In genomic region chr6:110873981-110874879, GRCh38 we compare ENCODE assay signal across 1 cellular context.
TF ChIP-seq lines count a peak whose summit lies in the region.

TSS of gene AMD1 (plus strand) at chr6:110874785. CDS start at chr6:110875106, 321 bp downstream.

TF ChIP-seq in HepG2, 621 proteins besides CTCF, POLR2A, EP300 and RAD21 (continued from another document and continues in another):
- TF ChIP-seq, protein P1, sequence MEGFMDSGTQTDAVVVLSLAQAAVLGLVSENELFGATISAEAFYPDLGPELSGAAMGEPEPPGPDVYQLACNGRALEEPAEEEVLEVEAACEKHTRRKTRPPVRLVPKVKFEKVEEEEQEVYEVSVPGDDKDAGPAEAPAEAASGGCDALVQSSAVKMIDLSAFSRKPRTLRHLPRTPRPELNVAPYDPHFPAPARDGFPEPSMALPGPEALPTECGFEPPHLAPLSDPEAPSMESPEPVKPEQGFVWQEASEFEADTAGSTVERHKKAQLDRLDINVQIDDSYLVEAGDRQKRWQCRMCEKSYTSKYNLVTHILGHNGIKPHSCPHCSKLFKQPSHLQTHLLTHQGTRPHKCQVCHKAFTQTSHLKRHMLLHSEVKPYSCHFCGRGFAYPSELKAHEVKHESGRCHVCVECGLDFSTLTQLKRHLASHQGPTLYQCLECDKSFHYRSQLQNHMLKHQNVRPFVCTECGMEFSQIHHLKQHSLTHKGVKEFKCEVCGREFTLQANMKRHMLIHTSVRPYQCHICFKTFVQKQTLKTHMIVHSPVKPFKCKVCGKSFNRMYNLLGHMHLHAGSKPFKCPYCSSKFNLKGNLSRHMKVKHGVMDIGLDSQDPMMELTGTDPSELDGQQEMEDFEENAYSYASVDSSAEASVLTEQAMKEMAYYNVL (CRISPR knock-in tag; IDR thresholded peaks at IDR 0.05; ENCODE audit: borderline replicate concordance) = no peak
- TF ChIP-seq FOSL1 (CRISPR knock-in tag; IDR thresholded peaks at IDR 0.05; ENCODE audit: borderline replicate concordance) = no peak
- TF ChIP-seq CREBL2 (CRISPR knock-in tag; IDR thresholded peaks at IDR 0.05; ENCODE audit: borderline replicate concordance) = 0 out of 2 replicates have a peak, but pooled peaks have one; percentile 14
- peak; percentile 60 for TF ChIP-seq TBX2 (CRISPR knock-in tag; IDR thresholded peaks at IDR 0.05; ENCODE audit: borderline replicate concordance)
- TF ChIP-seq, protein P2, sequence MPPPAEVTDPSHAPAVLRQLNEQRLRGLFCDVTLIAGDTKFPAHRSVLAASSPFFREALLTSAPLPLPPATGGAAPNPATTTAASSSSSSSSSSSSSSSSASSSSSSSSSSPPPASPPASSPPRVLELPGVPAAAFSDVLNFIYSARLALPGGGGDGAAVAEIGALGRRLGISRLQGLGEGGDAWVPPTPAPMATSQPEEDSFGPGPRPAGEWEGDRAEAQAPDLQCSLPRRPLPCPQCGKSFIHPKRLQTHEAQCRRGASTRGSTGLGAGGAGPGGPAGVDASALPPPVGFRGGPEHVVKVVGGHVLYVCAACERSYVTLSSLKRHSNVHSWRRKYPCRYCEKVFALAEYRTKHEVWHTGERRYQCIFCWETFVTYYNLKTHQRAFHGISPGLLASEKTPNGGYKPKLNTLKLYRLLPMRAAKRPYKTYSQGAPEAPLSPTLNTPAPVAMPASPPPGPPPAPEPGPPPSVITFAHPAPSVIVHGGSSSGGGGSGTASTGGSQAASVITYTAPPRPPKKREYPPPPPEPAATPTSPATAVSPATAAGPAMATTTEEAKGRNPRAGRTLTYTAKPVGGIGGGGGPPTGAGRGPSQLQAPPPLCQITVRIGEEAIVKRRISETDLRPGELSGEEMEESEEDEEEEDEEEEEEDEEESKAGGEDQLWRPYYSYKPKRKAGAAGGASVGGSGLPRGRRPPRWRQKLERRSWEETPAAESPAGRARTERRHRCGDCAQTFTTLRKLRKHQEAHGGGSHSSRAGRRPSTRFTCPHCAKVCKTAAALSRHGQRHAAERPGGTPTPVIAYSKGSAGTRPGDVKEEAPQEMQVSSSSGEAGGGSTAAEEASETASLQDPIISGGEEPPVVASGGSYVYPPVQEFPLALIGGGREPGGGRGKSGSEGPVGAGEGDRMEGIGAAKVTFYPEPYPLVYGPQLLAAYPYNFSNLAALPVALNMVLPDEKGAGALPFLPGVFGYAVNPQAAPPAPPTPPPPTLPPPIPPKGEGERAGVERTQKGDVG (CRISPR knock-in tag; IDR thresholded peaks at IDR 0.05; ENCODE audit: borderline replicate concordance) = no peak
- peak; percentile 67; the same call in 1 of the 2 replicates for TF ChIP-seq RXRA (CRISPR knock-in tag; IDR thresholded peaks at IDR 0.05)
- TF ChIP-seq KLF9 (CRISPR knock-in tag; IDR thresholded peaks at IDR 0.05; ENCODE audit: low read depth) = no peak
- peak; percentile 76 for TF ChIP-seq KAT8 (CRISPR knock-in tag; IDR thresholded peaks at IDR 0.05)
- TF ChIP-seq ZNF652 (CRISPR knock-in tag; IDR thresholded peaks at IDR 0.05; ENCODE audit: borderline replicate concordance, low read depth) = no peak
- TF ChIP-seq ZNF331 (CRISPR knock-in tag; IDR thresholded peaks at IDR 0.05) = peak; percentile 67
- no peak for TF ChIP-seq ZBTB37 (CRISPR knock-in tag; IDR thresholded peaks at IDR 0.05)
- TF ChIP-seq, protein P3, sequence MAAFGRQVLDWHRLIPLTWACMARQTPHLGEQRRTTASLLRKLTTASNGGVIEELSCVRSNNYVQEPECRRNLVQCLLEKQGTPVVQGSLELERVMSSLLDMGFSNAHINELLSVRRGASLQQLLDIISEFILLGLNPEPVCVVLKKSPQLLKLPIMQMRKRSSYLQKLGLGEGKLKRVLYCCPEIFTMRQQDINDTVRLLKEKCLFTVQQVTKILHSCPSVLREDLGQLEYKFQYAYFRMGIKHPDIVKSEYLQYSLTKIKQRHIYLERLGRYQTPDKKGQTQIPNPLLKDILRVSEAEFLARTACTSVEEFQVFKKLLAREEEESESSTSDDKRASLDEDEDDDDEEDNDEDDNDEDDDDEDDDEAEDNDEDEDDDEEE (CRISPR knock-in tag; IDR thresholded peaks at IDR 0.05) = 0 out of 2 replicates have a peak, but pooled peaks have one; percentile 35
- TF ChIP-seq STAT5B (CRISPR knock-in tag; IDR thresholded peaks at IDR 0.05) = peak; percentile 83; the same call in 1 of the 2 replicates
- TF ChIP-seq, protein P4, sequence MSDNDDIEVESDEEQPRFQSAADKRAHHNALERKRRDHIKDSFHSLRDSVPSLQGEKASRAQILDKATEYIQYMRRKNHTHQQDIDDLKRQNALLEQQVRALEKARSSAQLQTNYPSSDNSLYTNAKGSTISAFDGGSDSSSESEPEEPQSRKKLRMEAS (IDR thresholded peaks at IDR 0.05) = peak; percentile 40
- 0 out of 2 replicates have a peak, but pooled peaks have one; percentile 3 for TF ChIP-seq HNF4G (IDR thresholded peaks at IDR 0.05; ENCODE audit: borderline replicate concordance, low read depth, low read length)
- no peak for TF ChIP-seq HNF4G (CRISPR knock-in tag; IDR thresholded peaks at IDR 0.05; ENCODE audit: borderline replicate concordance, low read depth)
- TF ChIP-seq ZNF232 (CRISPR knock-in tag; IDR thresholded peaks at IDR 0.05; ENCODE audit: borderline replicate concordance) = peak; percentile 49; the same call in 1 of the 2 replicates
- no peak for TF ChIP-seq ATRX (CRISPR knock-in tag; IDR thresholded peaks at IDR 0.05; ENCODE audit: borderline replicate concordance)
- no peak; the same call in 1 of the 2 replicates for TF ChIP-seq NRL (CRISPR knock-in tag; IDR thresholded peaks at IDR 0.05; ENCODE audit: borderline replicate concordance)
- no peak for TF ChIP-seq DNMT1 (CRISPR knock-in tag; IDR thresholded peaks at IDR 0.05)
- TF ChIP-seq GABPA (IDR thresholded peaks at IDR 0.05; ENCODE audit: low read depth, low read length) = peak; percentile 82
- peak; percentile 94 for TF ChIP-seq GABPA (CRISPR knock-in tag; IDR thresholded peaks at IDR 0.05; ENCODE audit: low read depth)
- TF ChIP-seq, protein P5, sequence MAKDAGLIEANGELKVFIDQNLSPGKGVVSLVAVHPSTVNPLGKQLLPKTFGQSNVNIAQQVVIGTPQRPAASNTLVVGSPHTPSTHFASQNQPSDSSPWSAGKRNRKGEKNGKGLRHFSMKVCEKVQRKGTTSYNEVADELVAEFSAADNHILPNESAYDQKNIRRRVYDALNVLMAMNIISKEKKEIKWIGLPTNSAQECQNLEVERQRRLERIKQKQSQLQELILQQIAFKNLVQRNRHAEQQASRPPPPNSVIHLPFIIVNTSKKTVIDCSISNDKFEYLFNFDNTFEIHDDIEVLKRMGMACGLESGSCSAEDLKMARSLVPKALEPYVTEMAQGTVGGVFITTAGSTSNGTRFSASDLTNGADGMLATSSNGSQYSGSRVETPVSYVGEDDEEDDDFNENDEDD (CRISPR knock-in tag; IDR thresholded peaks at IDR 0.05; ENCODE audit: borderline replicate concordance) = peak; percentile 60; the same call in 1 of the 2 replicates
- TF ChIP-seq, protein P6, sequence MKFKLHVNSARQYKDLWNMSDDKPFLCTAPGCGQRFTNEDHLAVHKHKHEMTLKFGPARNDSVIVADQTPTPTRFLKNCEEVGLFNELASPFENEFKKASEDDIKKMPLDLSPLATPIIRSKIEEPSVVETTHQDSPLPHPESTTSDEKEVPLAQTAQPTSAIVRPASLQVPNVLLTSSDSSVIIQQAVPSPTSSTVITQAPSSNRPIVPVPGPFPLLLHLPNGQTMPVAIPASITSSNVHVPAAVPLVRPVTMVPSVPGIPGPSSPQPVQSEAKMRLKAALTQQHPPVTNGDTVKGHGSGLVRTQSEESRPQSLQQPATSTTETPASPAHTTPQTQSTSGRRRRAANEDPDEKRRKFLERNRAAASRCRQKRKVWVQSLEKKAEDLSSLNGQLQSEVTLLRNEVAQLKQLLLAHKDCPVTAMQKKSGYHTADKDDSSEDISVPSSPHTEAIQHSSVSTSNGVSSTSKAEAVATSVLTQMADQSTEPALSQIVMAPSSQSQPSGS (CRISPR knock-in tag; IDR thresholded peaks at IDR 0.05) = peak; percentile 44; the same call in 1 of the 2 replicates
- peak; percentile 45; the same call in 1 of the 2 replicates for TF ChIP-seq SMAD3 (CRISPR knock-in tag; IDR thresholded peaks at IDR 0.05)
- TF ChIP-seq CBX5 (CRISPR knock-in tag; IDR thresholded peaks at IDR 0.05; ENCODE audit: borderline replicate concordance) = no peak; the same call in 1 of the 2 replicates
- no peak for TF ChIP-seq SRY (CRISPR knock-in tag; IDR thresholded peaks at IDR 0.05)
- TF ChIP-seq ZNF468 (CRISPR knock-in tag; IDR thresholded peaks at IDR 0.05) = no peak
- TF ChIP-seq MAZ (IDR thresholded peaks at IDR 0.05; ENCODE audit: borderline replicate concordance, low read depth, low read length) = no peak
- TF ChIP-seq MAZ (CRISPR knock-in tag; IDR thresholded peaks at IDR 0.05; ENCODE audit: low read depth) = peak; percentile 18; the same call in 1 of the 2 replicates
- TF ChIP-seq MAF1 (CRISPR knock-in tag; IDR thresholded peaks at IDR 0.05; ENCODE audit: borderline replicate concordance) = no peak
- TF ChIP-seq, protein P7, sequence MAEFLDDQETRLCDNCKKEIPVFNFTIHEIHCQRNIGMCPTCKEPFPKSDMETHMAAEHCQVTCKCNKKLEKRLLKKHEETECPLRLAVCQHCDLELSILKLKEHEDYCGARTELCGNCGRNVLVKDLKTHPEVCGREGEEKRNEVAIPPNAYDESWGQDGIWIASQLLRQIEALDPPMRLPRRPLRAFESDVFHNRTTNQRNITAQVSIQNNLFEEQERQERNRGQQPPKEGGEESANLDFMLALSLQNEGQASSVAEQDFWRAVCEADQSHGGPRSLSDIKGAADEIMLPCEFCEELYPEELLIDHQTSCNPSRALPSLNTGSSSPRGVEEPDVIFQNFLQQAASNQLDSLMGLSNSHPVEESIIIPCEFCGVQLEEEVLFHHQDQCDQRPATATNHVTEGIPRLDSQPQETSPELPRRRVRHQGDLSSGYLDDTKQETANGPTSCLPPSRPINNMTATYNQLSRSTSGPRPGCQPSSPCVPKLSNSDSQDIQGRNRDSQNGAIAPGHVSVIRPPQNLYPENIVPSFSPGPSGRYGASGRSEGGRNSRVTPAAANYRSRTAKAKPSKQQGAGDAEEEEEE (CRISPR knock-in tag; IDR thresholded peaks at IDR 0.05; ENCODE audit: borderline replicate concordance) = no peak
- no peak for TF ChIP-seq ZNF660 (CRISPR knock-in tag; IDR thresholded peaks at IDR 0.05; ENCODE audit: borderline replicate concordance, low read depth)
- peak; percentile 78 for TF ChIP-seq HNRNPLL (IDR thresholded peaks at IDR 0.05; ENCODE audit: low read depth, low read length, poor library complexity, severe bottlenecking)
- TF ChIP-seq BRF2 (CRISPR knock-in tag; IDR thresholded peaks at IDR 0.05) = peak; percentile 73
- no peak for TF ChIP-seq SAFB2 (CRISPR knock-in tag; IDR thresholded peaks at IDR 0.05; ENCODE audit: borderline replicate concordance, low read depth)
- peak; percentile 31; the same call in 1 of the 2 replicates for TF ChIP-seq ZNF225 (CRISPR knock-in tag; IDR thresholded peaks at IDR 0.05)
- 0 out of 2 replicates have a peak, but pooled peaks have one; percentile 26 for TF ChIP-seq STAG1 (CRISPR knock-in tag; IDR thresholded peaks at IDR 0.05)
- TF ChIP-seq HOXA9 (CRISPR knock-in tag; IDR thresholded peaks at IDR 0.05; ENCODE audit: borderline replicate concordance) = no peak; the same call in 1 of the 2 replicates
- TF ChIP-seq RFXANK (CRISPR knock-in tag; IDR thresholded peaks at IDR 0.05) = peak; percentile 56; the same call in 1 of the 2 replicates
- TF ChIP-seq ZNF484 (CRISPR knock-in tag; IDR thresholded peaks at IDR 0.05; ENCODE audit: borderline replicate concordance, low read depth) = no peak
- no peak for TF ChIP-seq ZNF572 (CRISPR knock-in tag; IDR thresholded peaks at IDR 0.05)
